ENCODE assay signal across 8 cellular contexts in the genomic region with DNA sequence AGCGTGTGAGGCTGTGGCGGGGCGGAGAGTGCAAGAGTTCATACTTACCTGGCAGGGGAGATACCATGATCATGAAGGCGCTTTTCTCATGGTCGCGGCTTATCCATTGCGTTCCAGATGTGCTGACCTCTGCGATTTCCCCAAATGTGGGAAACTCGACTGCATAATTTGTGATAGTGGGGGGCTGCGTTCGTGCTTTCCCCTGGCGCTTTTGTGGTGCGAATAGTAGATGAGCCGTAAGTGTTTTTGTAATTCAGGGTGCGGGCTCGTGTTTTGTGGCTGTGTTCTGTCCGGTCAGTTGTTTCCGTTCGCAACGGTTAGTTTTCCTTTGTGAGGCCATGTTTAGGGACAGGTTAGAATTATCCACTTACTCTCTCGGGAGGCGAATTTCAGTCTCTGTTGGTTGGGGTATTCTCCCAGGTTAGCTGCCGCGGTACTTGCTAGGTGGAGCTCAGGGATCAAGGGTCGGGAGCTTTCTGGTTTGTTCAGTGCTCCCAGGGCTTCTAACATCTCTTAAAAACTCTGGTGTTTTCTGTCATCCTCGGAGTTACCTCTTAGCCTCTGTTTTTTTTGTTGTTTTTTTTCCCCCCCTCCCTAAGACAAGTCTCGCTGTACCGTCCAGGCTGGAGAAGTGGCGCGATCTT. TPM values are rescaled to one million over a fixed set of nuclear protein-coding genes. Genes with fewer than 3 reads are reported as not detected.
DNase-seq lines count a peak whose midpoint lies in the region; ATAC-seq and TF ChIP-seq lines count a peak whose summit lies in the region.
"Not testable (repeated sequence)": the region's sequence is repeated elsewhere in the genome, so short reads cannot be mapped to it uniquely, and the experiment has no call there.

No MANE protein-coding gene starts in this region.

- POLR2A ChIA-PET in HCT116 (lab: Charles Lee) = interaction anchor here (0.7 to 1.8 kb wide), 13 partner anchors 120 to 259 kb away, joined by 3 to 37 read pairs (median 5); no protein-coding TSS in a partner anchor

- peak; percentile 32 for TF ChIP-seq RAD21 in HCT116 (IDR thresholded peaks at IDR 0.05; ENCODE audit: low read depth)

- H3K4me3 ChIP-seq in HCT116 (replicated peaks in 1 of 2; ENCODE audit: low read depth in 1 of 2, low read length in 2 of 2) = peak overlapping the region in 1 of 2 experiments; percentile 26; a peak in 1 of 4 replicates
- peak overlapping the region; percentile 48 to 67 (median 61) for H3K4me3 ChIP-seq in subcutaneous abdominal adipose tissue (ENCODE audit: low read depth in 1 of 5, low read length in 5 of 5)

- not testable (repeated sequence) for H3K27me3 Mint-ChIP-seq in activated naive CD4-positive, alpha-beta T cell treated with anti-CD3 and anti-CD28 coated beads, Interleukin-2, amount 50 U/mL, for 24 hours

- H3K4me1 Mint-ChIP-seq in activated naive CD4-positive, alpha-beta T cell treated with anti-CD3 and anti-CD28 coated beads, Interleukin-2, amount 50 U/mL, for 24 hours = not testable (repeated sequence)

- not testable (repeated sequence) for H3K9me3 ChIP-seq in HCT116 (ENCODE audit: control insufficient read depth in 1 of 2, insufficient read depth in 1 of 2, low read depth in 1 of 2, low read length in 2 of 2); subcutaneous abdominal adipose tissue (ENCODE audit: control insufficient read depth in 5 of 5, low read length in 5 of 5)

- BruUV-seq in HCT116 (replicated peaks; lab: Mats Ljungman, UMichigan) = TSS peak; percentile 97

- intact Hi-C loops in HCT116 (cut with micrococcal nuclease) = loop anchor here (10.0 kb wide), 1 partner anchor 258 kb away; no protein-coding TSS in a partner anchor

- RAD21 ChIA-PET in HCT116 (lab: Charles Lee; ENCODE audit: low non-redundant PET in 1 of 2, low total read pairs in 2 of 2, uncharacterized antibody in 2 of 2, unreplicated experiment in 2 of 2) = not testable (repeated sequence)

- not testable (repeated sequence) for H3K36me3 Mint-ChIP-seq in activated naive CD4-positive, alpha-beta T cell treated with anti-CD3 and anti-CD28 coated beads, Interleukin-2, amount 50 U/mL, for 24 hours

- not testable (repeated sequence) for H3K9me3 Mint-ChIP-seq in activated naive CD4-positive, alpha-beta T cell treated with anti-CD3 and anti-CD28 coated beads, Interleukin-2, amount 50 U/mL, for 24 hours

- not testable (repeated sequence) for H3K9me2 ChIP-seq in HCT116 (ENCODE audit: insufficient read depth)

- peak overlapping the region; percentile 89 for H3K4me3 Mint-ChIP-seq in activated naive CD4-positive, alpha-beta T cell treated with anti-CD3 and anti-CD28 coated beads, Interleukin-2, amount 50 U/mL, for 24 hours

- H3K79me2 ChIP-seq in HCT116 (ENCODE audit: insufficient read depth, low read length) = not testable (repeated sequence)

- not testable (repeated sequence) for TF ChIP-seq CTCF in HCT116 (IDR thresholded peaks at IDR 0.05 in 2 of 3, conservative IDR thresholded peaks at IDR 0.05 in 1 of 3; ENCODE audit: borderline replicate concordance in 1 of 3, insufficient read depth in 1 of 3, low read depth in 2 of 3, low read length in 2 of 3); omental fat pad (IDR thresholded peaks at IDR 0.05)

- H3K27ac ChIP-seq in HCT116 (ENCODE audit: low read depth, low read length) = not testable (repeated sequence)
- peak overlapping the region; percentile 81 for H3K27ac ChIP-seq in subcutaneous abdominal adipose tissue (ENCODE audit: low read depth, low read length)

- TF ChIP-seq POLR2A in HCT116 (IDR thresholded peaks at IDR 0.05; ENCODE audit: borderline replicate concordance, extremely low read depth, insufficient read depth, insufficient read length) = peak; percentile 100

- H3K27me3 ChIP-seq in HCT116 (ENCODE audit: insufficient read depth, low read length); subcutaneous abdominal adipose tissue (ENCODE audit: control insufficient read depth in 5 of 5, insufficient read depth in 4 of 5, low read length in 5 of 5): not testable (repeated sequence)

- H3K36me3 ChIP-seq in HCT116 (ENCODE audit: control insufficient read depth in 1 of 2, insufficient read depth in 2 of 2, low read length in 2 of 2); subcutaneous abdominal adipose tissue (ENCODE audit: control insufficient read depth in 5 of 5, insufficient read depth in 5 of 5, low read length in 5 of 5): not testable (repeated sequence)

- H3K9ac ChIP-seq in HCT116 (ENCODE audit: low read length) (peak overlapping the region; percentile 27), subcutaneous abdominal adipose tissue (ENCODE audit: low read length in 5 of 5) (peak overlapping the region in 1 of 5 donors; percentile 73)

- DNase-seq in GM04503 (ENCODE audit: low read depth) (peak; percentile 83), HCT116 (ENCODE audit: low read depth, low spot score) (peak; percentile 98), MV-4-11 (lab: John Stamatoyannopoulos, UW) (peak; percentile 99), glomerular visceral epithelial cell (ENCODE audit: extremely low spot score) (peak; percentile 99), omental fat pad (ENCODE audit: low spot score) (peak; percentile 69)

- H4K20me1 ChIP-seq in HCT116 (ENCODE audit: insufficient read depth) = not testable (repeated sequence)

- H2AFZ ChIP-seq in HCT116 (ENCODE audit: low read depth, low read length, poor library complexity, severe bottlenecking) = not testable (repeated sequence)

- CTCF ChIA-PET in HCT116 (lab: Charles Lee) = not testable (repeated sequence)

- H3K4me2 ChIP-seq in HCT116 (ENCODE audit: low read length) = peak overlapping the region; percentile 36

- ATAC-seq in HCT116 = peak; percentile 86
- peak; percentile 92 for ATAC-seq in SK-N-SH treated with all-trans-retinoic acid at 6 μM for 48 hours
- ATAC-seq in omental fat pad (ENCODE audit: low FRiP score) = peak; percentile 94

- not testable (repeated sequence) for H3K4me1 ChIP-seq in HCT116 (ENCODE audit: control insufficient read depth in 1 of 2, insufficient read depth in 2 of 2, low read length in 2 of 2); subcutaneous abdominal adipose tissue (ENCODE audit: control insufficient read depth in 5 of 5, insufficient read depth in 5 of 5, low read length in 5 of 5)

- peak overlapping the region; percentile 98 for H3K27ac Mint-ChIP-seq in activated naive CD4-positive, alpha-beta T cell treated with anti-CD3 and anti-CD28 coated beads, Interleukin-2, amount 50 U/mL, for 24 hours

TF ChIP-seq in HCT116, 20 proteins besides CTCF, POLR2A, EP300 and RAD21 (continues in another document):
- TF ChIP-seq, protein P1, sequence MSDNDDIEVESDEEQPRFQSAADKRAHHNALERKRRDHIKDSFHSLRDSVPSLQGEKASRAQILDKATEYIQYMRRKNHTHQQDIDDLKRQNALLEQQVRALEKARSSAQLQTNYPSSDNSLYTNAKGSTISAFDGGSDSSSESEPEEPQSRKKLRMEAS (IDR thresholded peaks at IDR 0.05) = peak; percentile 86
- TF ChIP-seq FOSL1 (IDR thresholded peaks at IDR 0.05; ENCODE audit: low read depth) (peak; percentile 53), SRF (IDR thresholded peaks at IDR 0.05; ENCODE audit: low read depth) (peak; percentile 89), POLR2AphosphoS5 (IDR thresholded peaks at IDR 0.05; ENCODE audit: low read depth, low read length) (peak; percentile 98), EGR1 (IDR thresholded peaks at IDR 0.05; ENCODE audit: low read depth) (peak; percentile 60)
- TF ChIP-seq, protein P2, sequence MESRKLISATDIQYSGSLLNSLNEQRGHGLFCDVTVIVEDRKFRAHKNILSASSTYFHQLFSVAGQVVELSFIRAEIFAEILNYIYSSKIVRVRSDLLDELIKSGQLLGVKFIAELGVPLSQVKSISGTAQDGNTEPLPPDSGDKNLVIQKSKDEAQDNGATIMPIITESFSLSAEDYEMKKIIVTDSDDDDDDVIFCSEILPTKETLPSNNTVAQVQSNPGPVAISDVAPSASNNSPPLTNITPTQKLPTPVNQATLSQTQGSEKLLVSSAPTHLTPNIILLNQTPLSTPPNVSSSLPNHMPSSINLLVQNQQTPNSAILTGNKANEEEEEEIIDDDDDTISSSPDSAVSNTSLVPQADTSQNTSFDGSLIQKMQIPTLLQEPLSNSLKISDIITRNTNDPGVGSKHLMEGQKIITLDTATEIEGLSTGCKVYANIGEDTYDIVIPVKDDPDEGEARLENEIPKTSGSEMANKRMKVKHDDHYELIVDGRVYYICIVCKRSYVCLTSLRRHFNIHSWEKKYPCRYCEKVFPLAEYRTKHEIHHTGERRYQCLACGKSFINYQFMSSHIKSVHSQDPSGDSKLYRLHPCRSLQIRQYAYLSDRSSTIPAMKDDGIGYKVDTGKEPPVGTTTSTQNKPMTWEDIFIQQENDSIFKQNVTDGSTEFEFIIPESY (IDR thresholded peaks at IDR 0.05; ENCODE audit: extremely low read depth, insufficient replicate concordance, low read length) = peak; percentile 94

TF ChIP-seq in SK-N-SH treated with all-trans-retinoic acid at 6 μM for 48 hours, 23 proteins besides CTCF, POLR2A, EP300 and RAD21 (continues in another document):
- TF ChIP-seq ARNTL (CRISPR knock-in tag; IDR thresholded peaks at IDR 0.05; ENCODE audit: borderline replicate concordance, low read depth) = peak; percentile 36; the same call in 1 of the 2 replicates
- peak; percentile 47; the same call in 1 of the 2 replicates for TF ChIP-seq ZFP30 (CRISPR knock-in tag; IDR thresholded peaks at IDR 0.05)
- TF ChIP-seq TOX (CRISPR knock-in tag; IDR thresholded peaks at IDR 0.05; ENCODE audit: borderline replicate concordance) = peak; percentile 58; the same call in 1 of the 2 replicates
- peak; percentile 51; the same call in 1 of the 2 replicates for TF ChIP-seq ZNF565 (CRISPR knock-in tag; conservative IDR thresholded peaks at IDR 0.05; ENCODE audit: low read depth)
- TF ChIP-seq, protein P3, sequence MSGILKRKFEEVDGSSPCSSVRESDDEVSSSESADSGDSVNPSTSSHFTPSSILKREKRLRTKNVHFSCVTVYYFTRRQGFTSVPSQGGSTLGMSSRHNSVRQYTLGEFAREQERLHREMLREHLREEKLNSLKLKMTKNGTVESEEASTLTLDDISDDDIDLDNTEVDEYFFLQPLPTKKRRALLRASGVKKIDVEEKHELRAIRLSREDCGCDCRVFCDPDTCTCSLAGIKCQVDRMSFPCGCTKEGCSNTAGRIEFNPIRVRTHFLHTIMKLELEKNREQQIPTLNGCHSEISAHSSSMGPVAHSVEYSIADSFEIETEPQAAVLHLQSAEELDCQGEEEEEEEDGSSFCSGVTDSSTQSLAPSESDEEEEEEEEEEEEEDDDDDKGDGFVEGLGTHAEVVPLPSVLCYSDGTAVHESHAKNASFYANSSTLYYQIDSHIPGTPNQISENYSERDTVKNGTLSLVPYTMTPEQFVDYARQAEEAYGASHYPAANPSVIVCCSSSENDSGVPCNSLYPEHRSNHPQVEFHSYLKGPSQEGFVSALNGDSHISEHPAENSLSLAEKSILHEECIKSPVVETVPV (CRISPR knock-in tag; IDR thresholded peaks at IDR 0.05) = peak; percentile 92
- TF ChIP-seq ZFP3 (CRISPR knock-in tag; IDR thresholded peaks at IDR 0.05) = peak; percentile 65; the same call in 1 of the 2 replicates

RNA-seq across cellular contexts. Expression of a gene that starts 39.6 kb away (rescaled TPM):
- total RNA-seq in HCT116 (2021; ENCODE audit: unreplicated experiment) = not detected
- polyA plus RNA-seq in HCT116 (2012) = not detected in 2 replicates
- total RNA-seq in omental fat pad = under 1 TPM in 1 of 4 donors, not detected in 3; 0.25 TPM
